ENCODE assay signal across 24 cellular contexts in the genomic region with DNA sequence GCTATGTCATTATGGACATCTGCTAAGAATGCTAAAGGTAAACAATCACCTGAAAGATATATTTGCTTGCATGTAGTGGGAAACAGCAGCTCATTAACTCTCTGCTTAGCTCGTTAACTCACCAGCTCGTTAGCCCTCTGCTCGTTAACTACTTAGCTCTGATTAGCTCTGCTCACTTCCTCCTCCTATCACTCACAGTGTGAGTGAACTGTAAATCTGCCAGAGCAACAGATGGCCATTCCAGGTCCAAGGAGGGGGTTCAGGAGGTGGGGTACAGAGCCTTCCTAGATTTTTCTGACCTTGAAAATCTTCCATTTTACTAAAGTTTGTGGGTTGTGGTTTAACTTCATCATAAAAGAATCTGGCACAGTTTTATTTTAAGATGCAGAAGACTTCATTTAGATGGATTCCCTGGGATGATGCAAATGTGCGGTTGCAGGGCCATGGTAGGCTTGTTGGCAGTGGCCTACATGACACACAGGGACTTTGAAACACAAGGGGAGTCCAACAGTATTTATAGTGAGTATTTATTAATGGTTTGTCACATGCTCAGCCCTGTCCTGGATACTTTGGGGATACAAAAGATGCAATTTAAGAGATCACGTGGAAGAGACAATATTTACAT.
"Had no signal": no experiment of that assay in that cellular context is flagged by ENCODE, and none has a peak within 500 bp of the region (broad histone marks: within the 10 kb centered on the region; RNA-seq: fewer than 3 reads in every experiment).

No MANE protein-coding gene starts in this region.

- H3K4me1 ChIP-seq: foreskin keratinocyte, lower lobe of right lung, vagina had no signal

- DNase-seq: activated CD4-positive, alpha-beta T cell treated with anti-CD3 and anti-CD28 coated beads for 4 hours; activated CD4-positive, alpha-beta T cell treated with anti-CD3 and anti-CD28 coated beads, Interleukin-2, amount 50 U/mL, for 48 hours; activated CD4-positive, CD25-positive, alpha-beta regulatory T cell; activated CD8-positive, alpha-beta memory T cell treated with anti-CD3 and anti-CD28 coated beads, Interleukin-2, amount 50 U/mL, for 48 hours; activated naive CD4-positive, alpha-beta T cell; activated naive CD8-positive, alpha-beta T cell treated with anti-CD3 and anti-CD28 coated beads for 36 hours; activated T-cell treated with anti-CD3 and anti-CD28 coated beads, Interleukin-2, amount 50 U/mL, for 4 hours; dermis blood vessel endothelial cell; effector CD8-positive, alpha-beta T cell; erythroblast; foreskin keratinocyte; kidney; lower lobe of right lung; naive thymus-derived CD4-positive, alpha-beta T cell; occipital lobe; stimulated activated CD4-positive, alpha-beta T cell treated with anti-CD3 and anti-CD28 coated beads, Interleukin-15, amount 100 ng/mL, for 24 hours; stimulated activated CD4-positive, alpha-beta T cell treated with anti-CD3 and anti-CD28 coated beads, Interleukin-2, amount 100 ng/mL, for 48 hours; stimulated activated CD8-positive, alpha-beta memory T cell treated with anti-CD3 and anti-CD28 coated beads, Interleukin-4, amount 100 ng/mL, for 48 hours; stimulated activated naive B cell treated with anti-CD40 and anti-IgM and Interleukin-4, amounts not matched to agents 10 μg/mL and 1 μg/mL and 100 μg/mL, for 72 hours; trophoblast cell had no signal

- H3K27ac ChIP-seq: foreskin keratinocyte, lower lobe of right lung, vagina had no signal

- H3K27me3 ChIP-seq: foreskin keratinocyte, vagina had no signal

- H3K36me3 ChIP-seq: lower lobe of right lung, vagina had no signal

- H3K4me3 ChIP-seq: lower lobe of right lung, smooth muscle cell, vagina had no signal

- H3K9me3 ChIP-seq: lower lobe of right lung, vagina had no signal

- H3K4me2 ChIP-seq: smooth muscle cell had no signal

- ATAC-seq: activated T-cell treated with anti-CD3 and anti-CD28 coated beads, Interleukin-2, amount 50 U/mL, for 4 hours; left lobe of liver; lower lobe of right lung; naive thymus-derived CD4-positive, alpha-beta T cell; sciatic nerve; stimulated activated naive B cell treated with anti-CD40 and anti-IgM and Interleukin-4, amounts not matched to agents 10 μg/mL and 1 μg/mL and 100 μg/mL, for 72 hours had no signal
